In the genomic region with DNA sequence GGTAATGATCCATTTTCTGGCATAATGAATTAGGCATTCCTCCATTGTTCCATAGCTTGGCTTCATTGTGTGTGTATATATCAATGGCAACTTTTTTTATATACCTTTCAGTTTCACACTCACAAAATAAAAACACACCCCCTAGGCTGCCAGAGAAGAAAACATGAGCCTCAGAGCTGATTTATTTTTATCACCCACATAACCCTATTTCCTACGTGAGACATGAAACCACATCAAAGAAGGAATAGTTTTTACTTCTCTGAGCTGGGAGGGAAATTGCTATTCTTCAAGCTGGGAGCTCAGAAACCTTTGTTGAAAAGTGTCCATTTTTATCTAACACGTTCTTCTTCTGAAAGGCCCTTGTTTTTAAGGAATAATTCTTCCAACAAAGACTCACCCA, we compare ENCODE assay signal across 8 cellular contexts.
"Had no signal": no experiment of that assay in that cellular context is flagged by ENCODE, and none has a peak within 500 bp of the region (broad histone marks: within the 10 kb centered on the region; RNA-seq: fewer than 3 reads in every experiment).

No MANE protein-coding gene starts in this region.

- H3K27ac ChIP-seq: hepatocyte, parathyroid adenoma, thyroid gland had no signal

- H3K9me3 ChIP-seq: thyroid gland had no signal

- H3K9ac ChIP-seq: parathyroid adenoma had no signal

- FAIRE-seq: urothelium cell line had no signal

- H2AFZ ChIP-seq: hepatocyte, parathyroid adenoma had no signal

- H3K4me1 ChIP-seq: parathyroid adenoma, thyroid gland had no signal

- H3K27me3 ChIP-seq: hepatocyte, thyroid gland had no signal

- H3K79me2 ChIP-seq: hepatocyte, parathyroid adenoma had no signal

- DNase-seq: activated T-cell treated with anti-CD3 and anti-CD28 coated beads, Interleukin-2, amount 50 U/mL, for 72 hours; kidney glomerular epithelial cell; SW 1271; T1000; thyroid gland had no signal

- H3K4me2 ChIP-seq: hepatocyte had no signal

- H3K9me3 Mint-ChIP-seq: activated T-cell treated with anti-CD3 and anti-CD28 coated beads, Interleukin-2, amount 50 U/mL, for 72 hours had no signal

- H3K4me3 ChIP-seq: hepatocyte, thyroid gland had no signal

- H3K27ac Mint-ChIP-seq: activated T-cell treated with anti-CD3 and anti-CD28 coated beads, Interleukin-2, amount 50 U/mL, for 72 hours had no signal

- H3K36me3 ChIP-seq: thyroid gland had no signal

- H3K4me3 Mint-ChIP-seq: activated T-cell treated with anti-CD3 and anti-CD28 coated beads, Interleukin-2, amount 50 U/mL, for 72 hours had no signal
